In genomic region chr6:116572162-116572561, GRCh38 we compare ENCODE assay signal across 8 cellular contexts. TPM values are rescaled to one million over a fixed set of nuclear protein-coding genes. Genes with fewer than 3 reads are reported as not detected.
A peak's percentile ranks its signal among the peaks of the same experiment; 100 is the strongest.
DNase-seq lines count a peak whose midpoint lies in the region; ATAC-seq and TF ChIP-seq lines count a peak whose summit lies in the region.

No MANE protein-coding gene starts in this region.

- 1% methylated on average over 7 of the region's 7 CpGs for WGBS in testis, 2 donors

- H3K4me3 Mint-ChIP-seq in activated naive CD4-positive, alpha-beta T cell treated with anti-CD3 and anti-CD28 coated beads, Interleukin-2, amount 50 U/mL, for 24 hours: peak overlapping the region; percentile 99

- H3K9me3 Mint-ChIP-seq in activated naive CD4-positive, alpha-beta T cell treated with anti-CD3 and anti-CD28 coated beads, Interleukin-2, amount 50 U/mL, for 24 hours: no peaks in the 10 kb centered on the region

- H3K4me3 ChIP-seq in left lung (peak overlapping the region; percentile 76 to 77), testis (peak overlapping the region; percentile 79 to 80)

- H3K36me3 Mint-ChIP-seq in activated naive CD4-positive, alpha-beta T cell treated with anti-CD3 and anti-CD28 coated beads, Interleukin-2, amount 50 U/mL, for 24 hours: peaks cover 10% of the 10 kb centered on the region

- H3K4me1 ChIP-seq in left lung (peaks cover 9 to 44% of the 10 kb centered on the region in 2 donors), testis (peaks cover 14% of the 10 kb centered on the region)

- no peaks in the 10 kb centered on the region for H3K9me3 ChIP-seq in left lung
- no peaks in the 10 kb centered on the region for H3K9me3 ChIP-seq in testis

- no peak for DNase-seq in activated naive CD4-positive, alpha-beta T cell treated with Interleukin-2 at 50 U/mL for 16 hours
- DNase-seq in NCI-H69 (lab: John Stamatoyannopoulos, UW) (peak; percentile 50), cerebellar cortex (ENCODE audit: low spot score) (peak; percentile 22), left lung (no peak), testis (peak; percentile 57), cerebellum (ENCODE audit: low spot score) (no peak)

- H3K27me3 ChIP-seq in left lung (no peaks in the 10 kb centered on the region), testis (no peaks in the 10 kb centered on the region)

- H3K4me1 Mint-ChIP-seq in activated naive CD4-positive, alpha-beta T cell treated with anti-CD3 and anti-CD28 coated beads, Interleukin-2, amount 50 U/mL, for 24 hours: peaks cover 64% of the 10 kb centered on the region

- TF ChIP-seq CTCF in left lung (IDR thresholded peaks at IDR 0.05) (no peak), testis (IDR thresholded peaks at IDR 0.05) (no peak)

- H3K27ac ChIP-seq in left lung: peak overlapping the region; percentile 85 to 92
- peak overlapping the region; percentile 37 to 83 for H3K27ac ChIP-seq in testis

- peak overlapping the region; percentile 96 for H3K27ac Mint-ChIP-seq in activated naive CD4-positive, alpha-beta T cell treated with anti-CD3 and anti-CD28 coated beads, Interleukin-2, amount 50 U/mL, for 24 hours

- intact Hi-C loops in left lung (cut with DNase I): no loop called here
- intact Hi-C loops in testis (cut with DNase I; ENCODE audit: low total_unique reads): no loop called here

- H3K36me3 ChIP-seq in left lung: peaks cover 0 to 14% of the 10 kb centered on the region in 2 donors
- no peaks in the 10 kb centered on the region for H3K36me3 ChIP-seq in testis (ENCODE audit: low read depth, missing control alignments)

- peak; percentile 51 for ATAC-seq in left lung
- no peak for ATAC-seq in HG02970 (IDR thresholded peaks at IDR 0.05; ENCODE audit: low FRiP score, unreplicated experiment)

- no peak for TF ChIP-seq POLR2A in testis (IDR thresholded peaks at IDR 0.05)

- no peaks in the 10 kb centered on the region for H3K27me3 Mint-ChIP-seq in activated naive CD4-positive, alpha-beta T cell treated with anti-CD3 and anti-CD28 coated beads, Interleukin-2, amount 50 U/mL, for 24 hours

RNA-seq across cellular contexts. Expression of gene RWDD1, which starts 0.9 kb away (rescaled TPM):
- total RNA-seq in left lung: 10 to 100 TPM; 37.0 to 41.1 TPM
- 10 to 100 TPM; 20.5 to 27.8 TPM for total RNA-seq in testis
- 15.6 TPM for polyA plus RNA-seq in testis (ENCODE audit: insufficient read depth, low read depth, low replicate concordance)
- total RNA-seq in cerebellum: 29.3 TPM

RNA-seq across cellular contexts. Expression of gene CALHM4, which starts 18.6 kb away (rescaled TPM):
- total RNA-seq in left lung (not detected), testis (under 1 TPM in 1 of 2 donors, not detected in 1; 0.25 TPM), cerebellum (not detected)
- polyA plus RNA-seq in testis (ENCODE audit: insufficient read depth, low read depth, low replicate concordance): 1.2 TPM

RNA-seq across cellular contexts. Expression of gene TRAPPC3L, which starts 26.7 kb away (rescaled TPM):
- total RNA-seq in left lung (under 1 TPM; 0.12 to 0.13 TPM), testis (under 1 TPM in 1 of 2 donors, not detected in 1; 0.39 TPM), cerebellum (not detected)
- 0.37 TPM for polyA plus RNA-seq in testis (ENCODE audit: insufficient read depth, low read depth, low replicate concordance)

RNA-seq across cellular contexts. Expression of gene RSPH4A, which starts 44.1 kb away (rescaled TPM):
- total RNA-seq in left lung (1 to 10 TPM in 1 of 2 donors, under 1 TPM in 1; 0.15 to 5.1 TPM), testis (1 to 10 TPM; 2.1 to 5.2 TPM), cerebellum (4.4 TPM)
- 8.1 TPM for polyA plus RNA-seq in testis (ENCODE audit: insufficient read depth, low read depth, low replicate concordance)

Comparison
In these comparisons a context has a peak if more than half of its experiments do, and no peak if none do; other contexts are left out.
1. DNase-seq: peak in NCI-H69 (single experiment), cerebellar cortex (single experiment) and testis (single experiment); none in activated naive CD4-positive, alpha-beta T cell treated with Interleukin-2 at 50 U/mL for 16 hours (single experiment), left lung (0 of 2) and cerebellum (single experiment).